Comparison of ENCODE assay signal across 1 cellular context in the genomic region with DNA sequence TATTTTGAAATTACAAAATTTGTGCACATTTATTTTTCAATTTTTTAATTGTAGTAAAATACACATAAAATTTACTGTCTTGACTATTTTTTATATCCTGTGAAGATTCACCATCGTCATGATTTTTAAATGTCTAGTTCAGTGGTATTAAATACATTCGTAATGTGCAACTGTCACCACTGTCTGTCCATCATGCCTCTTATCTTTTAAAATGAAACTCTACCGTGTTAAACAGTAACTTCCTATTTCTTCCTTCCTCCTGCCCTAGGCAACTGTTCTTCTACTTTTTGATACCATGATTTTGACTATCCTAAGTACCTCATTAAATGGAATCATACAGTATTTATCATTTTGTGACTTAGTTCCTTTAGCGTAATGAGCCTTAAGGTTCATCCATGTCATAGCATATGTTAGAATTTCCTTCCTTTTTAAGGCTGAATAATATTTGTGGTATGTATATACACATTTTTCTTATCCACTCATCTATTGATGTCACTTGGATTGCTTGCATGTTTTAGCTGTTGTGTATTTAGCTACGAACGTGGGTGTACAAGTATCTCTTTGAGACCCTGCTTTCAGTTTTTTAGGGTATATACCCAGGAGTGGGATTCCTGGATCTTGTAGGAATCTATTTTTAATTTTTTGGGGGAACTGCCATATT.
TF ChIP-seq lines count a peak whose summit lies in the region.

No MANE protein-coding gene starts in this region.

TF ChIP-seq in HEK293T, 16 proteins besides CTCF, POLR2A, EP300 and RAD21 (continued from another document):
- TF ChIP-seq, protein P1, sequence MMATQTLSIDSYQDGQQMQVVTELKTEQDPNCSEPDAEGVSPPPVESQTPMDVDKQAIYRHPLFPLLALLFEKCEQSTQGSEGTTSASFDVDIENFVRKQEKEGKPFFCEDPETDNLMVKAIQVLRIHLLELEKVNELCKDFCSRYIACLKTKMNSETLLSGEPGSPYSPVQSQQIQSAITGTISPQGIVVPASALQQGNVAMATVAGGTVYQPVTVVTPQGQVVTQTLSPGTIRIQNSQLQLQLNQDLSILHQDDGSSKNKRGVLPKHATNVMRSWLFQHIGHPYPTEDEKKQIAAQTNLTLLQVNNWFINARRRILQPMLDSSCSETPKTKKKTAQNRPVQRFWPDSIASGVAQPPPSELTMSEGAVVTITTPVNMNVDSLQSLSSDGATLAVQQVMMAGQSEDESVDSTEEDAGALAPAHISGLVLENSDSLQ (IDR thresholded peaks at IDR 0.05): no peak; the same call in 1 of the 2 replicates
